Comparison of ENCODE assay signal across 1 cellular context in the genomic region with DNA sequence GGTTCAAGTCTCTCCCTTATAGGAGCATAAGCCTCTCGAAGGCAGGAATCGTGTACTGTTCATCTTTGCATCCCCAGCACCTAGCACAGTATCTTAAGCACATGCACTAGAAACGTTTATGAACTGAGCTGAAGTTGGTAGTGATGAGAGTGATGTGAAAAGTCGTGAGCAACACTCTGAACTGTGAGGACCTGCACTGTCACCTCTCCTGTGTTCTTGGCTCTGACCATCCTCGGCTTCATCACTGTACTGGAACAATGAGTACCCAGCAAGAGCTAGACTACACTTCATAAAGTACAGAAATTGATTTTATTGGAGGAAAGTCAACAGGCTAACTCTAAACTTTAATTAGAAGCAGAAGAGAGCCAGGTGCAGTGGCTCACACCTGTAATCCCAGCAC.
TF ChIP-seq lines count a peak whose summit lies in the region.

No MANE protein-coding gene starts in this region.

TF ChIP-seq in IMR-90, 13 proteins besides CTCF, POLR2A, EP300 and RAD21 (continued from another document):
- no peak for TF ChIP-seq SMC3 (IDR thresholded peaks at IDR 0.05; ENCODE audit: low read depth, low read length)
- no peak for TF ChIP-seq NFE2L2 (IDR thresholded peaks at IDR 0.05; ENCODE audit: low read depth, low read length)
- no peak for TF ChIP-seq MAFK (IDR thresholded peaks at IDR 0.05; ENCODE audit: low read depth, low read length)
- TF ChIP-seq CEBPB (IDR thresholded peaks at IDR 0.05; ENCODE audit: low read depth, low read length), result no peak
- no peak for TF ChIP-seq RCOR1 (IDR thresholded peaks at IDR 0.05; ENCODE audit: insufficient replicate concordance, low read length)
- no peak for TF ChIP-seq MXI1 (IDR thresholded peaks at IDR 0.05; ENCODE audit: borderline replicate concordance, low read depth, low read length)
- no peak for TF ChIP-seq MAZ (IDR thresholded peaks at IDR 0.05; ENCODE audit: borderline replicate concordance, low read depth, low read length)
